ENCODE assay signal across 1 cellular context in genomic region chr5:34698754-34699153, GRCh38.
TF ChIP-seq lines count a peak whose summit lies in the region.

No MANE protein-coding gene starts in this region.

TF ChIP-seq in SK-N-SH, 30 proteins besides CTCF, POLR2A, EP300 and RAD21 (continued from another document):
- TF ChIP-seq USF2 (IDR thresholded peaks at IDR 0.05; ENCODE audit: borderline replicate concordance, low read depth, low read length) (no peak), MEF2A (IDR thresholded peaks at IDR 0.05; ENCODE audit: borderline replicate concordance, low read depth) (no peak), FOXM1 (IDR thresholded peaks at IDR 0.05; ENCODE audit: low read depth) (no peak), CHD2 (IDR thresholded peaks at IDR 0.05; ENCODE audit: low read length, partially characterized antibody) (no peak), SMC3 (IDR thresholded peaks at IDR 0.05; ENCODE audit: low read depth, low read length) (no peak), YY1 (IDR thresholded peaks at IDR 0.05; ENCODE audit: low read depth) (no peak), ZBTB33 (IDR thresholded peaks at IDR 0.05; ENCODE audit: borderline replicate concordance, low read depth) (no peak), USF1 (IDR thresholded peaks at IDR 0.05; ENCODE audit: borderline replicate concordance, low read depth) (no peak), SIN3A (IDR thresholded peaks at IDR 0.05; ENCODE audit: borderline replicate concordance, low read depth, low read length) (no peak), PBX3 (IDR thresholded peaks at IDR 0.05) (no peak), MAX (IDR thresholded peaks at IDR 0.05; ENCODE audit: low read depth) (no peak)
TF ChIP-seq in SK-N-SH: peak in this region for 0.
